In the genomic region with DNA sequence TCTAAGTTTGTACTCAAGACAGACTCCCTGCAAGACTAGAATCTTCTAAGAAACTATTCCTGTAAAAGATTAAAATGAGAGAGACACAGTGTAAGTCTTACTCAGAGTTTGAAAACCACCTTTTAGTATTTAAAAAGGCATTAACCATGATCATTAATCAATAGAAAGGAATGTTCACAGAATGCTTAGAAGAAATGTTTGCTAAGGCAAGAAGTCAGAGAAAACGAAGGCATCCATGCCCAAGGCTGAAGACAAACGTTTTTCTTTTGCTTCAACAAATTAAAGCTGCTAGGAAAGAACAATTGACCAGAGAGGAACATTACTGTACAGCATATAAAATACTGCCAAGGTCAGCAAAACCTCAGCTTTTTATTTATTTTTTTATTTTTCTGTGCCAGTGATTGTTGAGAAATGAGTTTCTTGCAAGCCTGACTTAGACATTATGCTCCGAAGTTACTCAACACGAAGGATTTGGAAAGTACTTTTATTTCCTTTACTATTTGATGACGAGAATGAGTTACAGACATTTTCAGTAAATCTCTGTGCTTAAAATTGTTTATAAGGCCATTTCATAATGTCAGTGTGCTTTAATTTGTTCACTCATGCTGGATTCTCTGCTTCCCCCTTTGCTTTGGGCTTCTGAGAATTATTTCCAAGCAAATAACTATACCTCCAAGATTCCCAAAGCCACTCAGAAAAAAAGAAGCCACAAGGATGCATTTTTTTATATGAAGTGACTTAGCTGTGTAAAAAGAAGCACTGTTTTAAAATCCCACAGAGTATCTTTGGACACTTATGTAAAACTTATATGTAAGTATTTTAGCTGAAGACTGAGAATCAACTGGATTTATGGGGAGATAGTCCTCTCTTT, we compare ENCODE assay signal across 14 cellular contexts. TPM values are rescaled to one million over a fixed set of nuclear protein-coding genes. Genes with fewer than 3 reads are reported as not detected.
DNase-seq lines count a peak whose midpoint lies in the region; ATAC-seq, FAIRE-seq and TF ChIP-seq lines count a peak whose summit lies in the region.
"Had no signal": no experiment of that assay in that cellular context is flagged by ENCODE, and none has a peak within 500 bp of the region (broad histone marks: within the 10 kb centered on the region; RNA-seq: fewer than 3 reads in every experiment).

No MANE protein-coding gene starts in this region.

- H3K36me3 ChIP-seq in K562 (ENCODE audit: control insufficient read depth, insufficient read depth, low read length) (no peaks in the 10 kb centered on the region), skeletal muscle satellite cell (ENCODE audit: insufficient read depth, low read length) (peaks cover 48% of the 10 kb centered on the region)

- ATAC-seq in K562 (no peak), left cardiac atrium (peak; percentile 59 to 67), GM21360 (IDR thresholded peaks at IDR 0.05; ENCODE audit: unreplicated experiment) (no peak)
- no peak for ATAC-seq in natural killer cell treated with Interleukin-12 subunit alpha and Interleukin-12 subunit beta and Interleukin-15 and Interleukin-18, amount 100 ng/mL, for 72 hours
- ATAC-seq: stimulated activated naive CD8-positive, alpha-beta T cell treated with anti-CD3 and anti-CD28 coated beads, Interleukin-15, Interleukin-2, amounts not matched to agents 100 U/mL and 50 U/mL, for 24 hours had no signal

- no peak for TF ChIP-seq EP300 in K562 (IDR thresholded peaks at IDR 0.05; ENCODE audit: low read length)

- H3K4me3 Mint-ChIP-seq in natural killer cell treated with Interleukin-12 subunit alpha and Interleukin-12 subunit beta and Interleukin-15 and Interleukin-18, amount 100 ng/mL, for 72 hours: no peak overlapping the region
- H3K4me3 Mint-ChIP-seq: memory B cell had no signal

- no peaks in the 10 kb centered on the region for H3K36me3 Mint-ChIP-seq in natural killer cell treated with Interleukin-12 subunit alpha and Interleukin-12 subunit beta and Interleukin-15 and Interleukin-18, amount 100 ng/mL, for 72 hours
- H3K36me3 Mint-ChIP-seq: memory B cell had no signal

- no peaks in the 10 kb centered on the region for H3K9me3 ChIP-seq in K562 (replicated peaks; ENCODE audit: control insufficient read depth, insufficient read depth, low read depth, low read length)
- no peaks in the 10 kb centered on the region for H3K9me3 ChIP-seq in skeletal muscle satellite cell (replicated peaks; ENCODE audit: low read length)

- H3K4me1 Mint-ChIP-seq in natural killer cell treated with Interleukin-12 subunit alpha and Interleukin-12 subunit beta and Interleukin-15 and Interleukin-18, amount 100 ng/mL, for 72 hours (ENCODE audit: low read depth in 2 of 2): no peaks in the 10 kb centered on the region
- H3K4me1 Mint-ChIP-seq: memory B cell had no signal

- H3K27ac Mint-ChIP-seq in natural killer cell treated with Interleukin-12 subunit alpha and Interleukin-12 subunit beta and Interleukin-15 and Interleukin-18, amount 100 ng/mL, for 72 hours: no peak overlapping the region
- H3K27ac Mint-ChIP-seq: memory B cell had no signal

- H3K9ac ChIP-seq in K562 (ENCODE audit: insufficient read depth in 1 of 2, low read depth in 2 of 2, low read length in 2 of 2): no peak overlapping the region
- H3K9ac ChIP-seq in skeletal muscle satellite cell (ENCODE audit: low read depth, low read length): peak overlapping the region; percentile 35

- no peaks in the 10 kb centered on the region for H3K9me1 ChIP-seq in K562 (ENCODE audit: control insufficient read depth, insufficient read depth, low read length)

- TF ChIP-seq POLR2A in K562 (conservative IDR thresholded peaks at IDR 0.05): no peak

- WGBS in K562 (ENCODE audit: insufficient coverage, low coverage, missing lambda C conversion rate): 0% methylated on average over 5 of the region's 5 CpGs

- no peak overlapping the region for H2AFZ ChIP-seq in K562 (ENCODE audit: low read depth, low read length)

- POLR2A ChIA-PET in K562 (lab: Yijun Ruan, JAX): no interaction called here

- TF ChIP-seq RAD21 in K562 (CRISPR knock-in tag; conservative IDR thresholded peaks at IDR 0.05 in 1 of 2, IDR thresholded peaks at IDR 0.05 in 1 of 2): no peak

- H3K27me3 Mint-ChIP-seq in natural killer cell treated with Interleukin-12 subunit alpha and Interleukin-12 subunit beta and Interleukin-15 and Interleukin-18, amount 100 ng/mL, for 72 hours: no peaks in the 10 kb centered on the region
- H3K27me3 Mint-ChIP-seq: memory B cell had no signal

- no peaks in the 10 kb centered on the region for H4K20me1 ChIP-seq in K562 (replicated peaks; ENCODE audit: control insufficient read depth, insufficient read depth, low read length)

- in situ Hi-C loops in K562 (cut with MboI): no loop called here

- DNase-seq in GM03348 (ENCODE audit: low spot score): peak; percentile 34
- no peak for DNase-seq in K562 (ENCODE audit: extremely low read depth in 1 of 4, low spot score in 3 of 4)
- DNase-seq in left cardiac atrium: no peak
- no peak for DNase-seq in COLO829 (ENCODE audit: low spot score)
- no peak for DNase-seq in dorsolateral prefrontal cortex
- DNase-seq in natural killer cell treated with Interleukin-12 subunit alpha and Interleukin-12 subunit beta and Interleukin-15 and Interleukin-18, amount 100 ng/mL, for 72 hours (ENCODE audit: low spot score): no peak
- DNase-seq: activated CD4-positive, alpha-beta T cell treated with anti-CD3 and anti-CD28 coated beads for 48 hours; activated naive CD4-positive, alpha-beta T cell treated with anti-CD3 and anti-CD28 coated beads, Interleukin-2, amount 50 U/mL, for 16 hours; NCI-H2107; SIG-M5; stimulated activated naive CD8-positive, alpha-beta T cell treated with anti-CD3 and anti-CD28 coated beads, Interleukin-15, Interleukin-2, amounts not matched to agents 100 U/mL and 50 U/mL, for 24 hours had no signal

- no peaks in the 10 kb centered on the region for H3K4me1 ChIP-seq in K562 (replicated peaks in 1 of 2; ENCODE audit: control insufficient read depth in 2 of 2, insufficient read depth in 2 of 2, low read length in 2 of 2)
- H3K4me1 ChIP-seq in skeletal muscle satellite cell (ENCODE audit: control insufficient read depth, insufficient read depth, low read length): peaks cover 60% of the 10 kb centered on the region

- H3K9me3 Mint-ChIP-seq in natural killer cell treated with Interleukin-12 subunit alpha and Interleukin-12 subunit beta and Interleukin-15 and Interleukin-18, amount 100 ng/mL, for 72 hours: peaks cover 3% of the 10 kb centered on the region

- no peak for FAIRE-seq in K562 (lab: Jason Lieb, UNC)

- H3K27ac ChIP-seq in K562 (ENCODE audit: extremely low read depth, low read depth, low read length) (no peak overlapping the region), dorsolateral prefrontal cortex (peak overlapping the region in 5 of 59 donors; percentile 10 to 47 (median 28))

- H3K4me2 ChIP-seq in K562 (ENCODE audit: insufficient read depth, low read length) (no peak overlapping the region), skeletal muscle satellite cell (ENCODE audit: low read length) (peak overlapping the region; percentile 41)

- H3K79me2 ChIP-seq in K562 (ENCODE audit: control insufficient read depth, insufficient read depth, low read length): no peaks in the 10 kb centered on the region

- CTCF ChIA-PET in K562 (lab: Yijun Ruan, JAX; ENCODE audit: low intra/inter-chr PET ratio): no interaction called here

- H3K4me3 ChIP-seq in K562 (no peak overlapping the region), skeletal muscle satellite cell (ENCODE audit: low read length) (no peak overlapping the region), dorsolateral prefrontal cortex (no peak overlapping the region)

- TF ChIP-seq CTCF in K562 (IDR thresholded peaks at IDR 0.05 in 2 of 3, conservative IDR thresholded peaks at IDR 0.05 in 1 of 3; ENCODE audit: insufficient read depth in 2 of 3, low read depth in 1 of 3, low read length in 3 of 3): no peak
- no peak for TF ChIP-seq CTCF in dorsolateral prefrontal cortex (IDR thresholded peaks at IDR 0.05 in 54 of 56, conservative IDR thresholded peaks at IDR 0.05 in 2 of 56; ENCODE audit: low read depth in 1 of 56, partially characterized antibody in 56 of 56)

- intact Hi-C loops in K562 (cut with micrococcal nuclease) (no loop called here), left cardiac atrium (cut with DNase I) (no loop called here), dorsolateral prefrontal cortex (cut with DNase I) (no loop called here)

- H3K27me3 ChIP-seq in K562 (ENCODE audit: control insufficient read depth in 2 of 2, insufficient read depth in 2 of 2, low read length in 2 of 2): no peaks in the 10 kb centered on the region
- H3K27me3 ChIP-seq in skeletal muscle satellite cell (ENCODE audit: control insufficient read depth, insufficient read depth, low read length): no peaks in the 10 kb centered on the region
- H3K27me3 ChIP-seq in dorsolateral prefrontal cortex: peaks cover 0 to 3% (median 0%) of the 10 kb centered on the region in 45 donors

- BruUV-seq in K562 (replicated peaks; lab: Mats Ljungman, UMichigan): no TSS peak

TF ChIP-seq in K562, 482 proteins besides CTCF, POLR2A, EP300 and RAD21 (continues in another document):
- TF ChIP-seq MAFF (IDR thresholded peaks at IDR 0.05; ENCODE audit: low read length): peak; percentile 57
- peak; percentile 62 for TF ChIP-seq MAFK (IDR thresholded peaks at IDR 0.05; ENCODE audit: low read length)

RNA-seq across cellular contexts. Expression of a gene that starts 20.5 kb away (rescaled TPM):
- not detected in 2 replicates for total RNA-seq in K562 (2011; cell fraction: chromatin; rRNA removed; ENCODE audit: low replicate concordance)
- not detected in 2 replicates for total RNA-seq in K562 (2011; cell fraction: nucleolus; rRNA removed)
- not detected in 2 replicates for total RNA-seq in K562 (2011; cell fraction: nucleoplasm; rRNA removed)
- 0.16 TPM in 1 of 2 replicates, not detected in the other for total RNA-seq in K562 (2014; rRNA removed)
- not detected in 2 replicates for total RNA-seq in K562 (2014; rRNA removed; fragmentation: Illumina TruSeq; extraction: Trizol)
- total RNA-seq in K562 (2015; rRNA removed; fragmentation: Illumina TruSeq; extraction: Trizol): 0.29 and 0.30 TPM in 2 replicates
- total RNA-seq in K562 (2021): 0.51 and 0.64 TPM in 2 replicates
- 0.22 TPM in 1 of 2 replicates, not detected in the other for polyA plus RNA-seq in K562 (2011; rRNA removed)
- polyA plus RNA-seq in K562 (2011; cell fraction: cytosol; rRNA removed): 0.19 TPM in 1 of 2 replicates, not detected in the other
- not detected in 2 replicates for polyA plus RNA-seq in K562 (2011; cell fraction: nucleus; rRNA removed)
- 0.22 and 0.25 TPM in 2 replicates for polyA plus RNA-seq in K562 (2012)
- 0.08 and 0.33 TPM in 2 replicates for polyA plus RNA-seq in K562 (2014; fragmentation: Illumina TruSeq; extraction: Trizol)
- not detected for polyA plus RNA-seq in K562 (2014; fragmentation: Nextera tagmentation; extraction: Ambion mirVana)
- polyA plus RNA-seq in K562 (2014; rRNA removed): 0.07 and 0.23 TPM in 2 replicates
- not detected in 2 replicates for polyA minus RNA-seq in K562 (2011; rRNA and poly(A)+ RNA removed)
- polyA minus RNA-seq in K562 (2011; cell fraction: cytosol; rRNA and poly(A)+ RNA removed): not detected in 2 replicates
- 0.56 TPM in 1 of 2 replicates, not detected in the other for polyA minus RNA-seq in K562 (2011; cell fraction: nucleus; rRNA and poly(A)+ RNA removed)
- 10 to 100 TPM; 18.5 to 29.2 TPM for total RNA-seq in left cardiac atrium
- 148 and 312 TPM in 2 replicates for total RNA-seq in skeletal muscle satellite cell (2012; rRNA removed)
- total RNA-seq in dorsolateral prefrontal cortex: 10 to 100 TPM in 69 of 120 experiments, 1 to 10 TPM in 51; 3.9 to 35.6 (median 10.6) TPM
- not detected for total RNA-seq in natural killer cell treated with Interleukin-12 subunit alpha and Interleukin-12 subunit beta and Interleukin-15 and Interleukin-18, amount 100 ng/mL, for 72 hours

Comparison
In these comparisons a context has a peak if more than half of its experiments do, and no peak if none do; other contexts are left out.
1. ATAC-seq: peak in left cardiac atrium (2 of 2); none in K562 (single experiment), GM21360 (single experiment) and natural killer cell treated with Interleukin-12 subunit alpha and Interleukin-12 subunit beta and Interleukin-15 and Interleukin-18, amount 100 ng/mL, for 72 hours (0 of 2).